Comparison of ENCODE assay signal across 10 cellular contexts in genomic region chr2:136212426-136213378, GRCh38.
DNase-seq lines count a peak whose midpoint lies in the region; ATAC-seq lines count a peak whose summit lies in the region.
"Had no signal": no experiment of that assay in that cellular context is flagged by ENCODE, and none has a peak within 500 bp of the region (broad histone marks: within the 10 kb centered on the region; RNA-seq: fewer than 3 reads in every experiment).

No MANE protein-coding gene starts in this region.

- peak; percentile 15 for DNase-seq in activated naive CD4-positive, alpha-beta T cell treated with Interleukin-2 at 50 U/mL for 16 hours
- no peak for DNase-seq in activated naive CD4-positive, alpha-beta T cell (lab: John Stamatoyannopoulos, UW)
- no peak for DNase-seq in T-helper 17 cell
- peak; percentile 30 for DNase-seq in stimulated activated naive B cell treated with anti-CD40 and anti-IgM and Interleukin-4, amounts not matched to agents 10 μg/mL and 1 μg/mL and 100 μg/mL, for 72 hours
- DNase-seq in SHP77 treated with DMSO at 0.1 percent for 48 hours (lab: John Stamatoyannopoulos, UW): no peak
- DNase-seq in DMS 273 (lab: John Stamatoyannopoulos, UW; ENCODE audit: unreplicated experiment): no peak
- DNase-seq in MG63: no peak
- DNase-seq: glutamatergic neuron, posterior cingulate gyrus had no signal

- no peaks in the 10 kb centered on the region for H3K27me3 ChIP-seq in MG63

- H3K27me3 Mint-ChIP-seq in T-helper 17 cell: no peaks in the 10 kb centered on the region
- H3K27me3 Mint-ChIP-seq in stimulated activated naive B cell treated with anti-CD40 and anti-IgM and Interleukin-4, amounts not matched to agents 10 μg/mL and 1 μg/mL and 100 μg/mL, for 72 hours: no peaks in the 10 kb centered on the region

- H3K4me3 Mint-ChIP-seq in T-helper 17 cell: peak overlapping the region; percentile 13
- peak overlapping the region in 1 of 2 donors; percentile 60 for H3K4me3 Mint-ChIP-seq in stimulated activated naive B cell treated with anti-CD40 and anti-IgM and Interleukin-4, amounts not matched to agents 10 μg/mL and 1 μg/mL and 100 μg/mL, for 72 hours

- H3K27ac Mint-ChIP-seq in T-helper 17 cell: peak overlapping the region; percentile 90
- peak overlapping the region; percentile 92 for H3K27ac Mint-ChIP-seq in stimulated activated naive B cell treated with anti-CD40 and anti-IgM and Interleukin-4, amounts not matched to agents 10 μg/mL and 1 μg/mL and 100 μg/mL, for 72 hours

- H3K9me3 ChIP-seq in T-helper 17 cell (ENCODE audit: control insufficient read depth, low read length, poor library complexity, severe bottlenecking): no peaks in the 10 kb centered on the region
- no peaks in the 10 kb centered on the region for H3K9me3 ChIP-seq in MG63

- peaks cover 15% of the 10 kb centered on the region for H3K4me1 Mint-ChIP-seq in T-helper 17 cell
- peaks cover 65 to 87% of the 10 kb centered on the region in 2 donors for H3K4me1 Mint-ChIP-seq in stimulated activated naive B cell treated with anti-CD40 and anti-IgM and Interleukin-4, amounts not matched to agents 10 μg/mL and 1 μg/mL and 100 μg/mL, for 72 hours

- no peaks in the 10 kb centered on the region for H3K36me3 ChIP-seq in MG63

- H3K4me3 ChIP-seq in MG63: no peak overlapping the region

- peaks cover 14 to 17% of the 10 kb centered on the region in 2 donors for H3K9me3 Mint-ChIP-seq in stimulated activated naive B cell treated with anti-CD40 and anti-IgM and Interleukin-4, amounts not matched to agents 10 μg/mL and 1 μg/mL and 100 μg/mL, for 72 hours

- ATAC-seq in HG02852 (IDR thresholded peaks at IDR 0.05; ENCODE audit: unreplicated experiment) (peak; percentile 73), T-helper 17 cell (peak; percentile 82)
- peak; percentile 83 to 87 for ATAC-seq in stimulated activated naive B cell treated with anti-CD40 and anti-IgM and Interleukin-4, amounts not matched to agents 10 μg/mL and 1 μg/mL and 100 μg/mL, for 72 hours (replicated peaks)

- H3K36me3 Mint-ChIP-seq in T-helper 17 cell (ENCODE audit: low read depth): no peaks in the 10 kb centered on the region
- peaks cover 7 to 16% of the 10 kb centered on the region in 2 donors for H3K36me3 Mint-ChIP-seq in stimulated activated naive B cell treated with anti-CD40 and anti-IgM and Interleukin-4, amounts not matched to agents 10 μg/mL and 1 μg/mL and 100 μg/mL, for 72 hours

Comparison
In these comparisons a context has a peak if more than half of its experiments do, and no peak if none do; other contexts are left out.
1. DNase-seq: peak in activated naive CD4-positive, alpha-beta T cell treated with Interleukin-2 at 50 U/mL for 16 hours (single experiment) and stimulated activated naive B cell treated with anti-CD40 and anti-IgM and Interleukin-4, amounts not matched to agents 10 μg/mL and 1 μg/mL and 100 μg/mL, for 72 hours (single experiment); none in activated naive CD4-positive, alpha-beta T cell (0 of 4), T-helper 17 cell (0 of 3), SHP77 treated with DMSO at 0.1 percent for 48 hours (single experiment), DMS 273 (single experiment) and MG63 (single experiment).
2. Peak in every context shown above with its lines, with median percentiles within 50 percentile points of each other: ATAC-seq.